Comparison of ENCODE assay signal across 7 cellular contexts in the genomic region with DNA sequence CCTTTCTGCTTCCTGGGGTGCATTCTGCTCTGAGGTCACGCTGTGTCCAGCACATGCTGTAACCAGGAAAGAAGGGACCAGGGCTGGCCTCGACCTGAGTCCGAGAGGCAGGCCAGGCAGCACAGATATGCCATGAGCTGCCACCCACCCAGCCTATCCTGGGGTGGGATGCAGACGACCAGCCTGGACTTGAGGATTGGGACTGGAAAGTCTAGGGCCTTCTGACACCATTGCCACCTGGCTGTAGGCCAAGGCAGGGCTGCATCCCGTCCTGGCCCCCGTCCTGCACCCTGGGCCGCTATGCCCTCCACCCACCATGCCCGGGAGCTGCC.
"Had no signal": no experiment of that assay in that cellular context is flagged by ENCODE, and none has a peak within 500 bp of the region (broad histone marks: within the 10 kb centered on the region; RNA-seq: fewer than 3 reads in every experiment).

No MANE protein-coding gene starts in this region.

- H3K4me2 ChIP-seq: GM23338 had no signal

- H3K4me3 ChIP-seq: GM23338, HAP-1 had no signal

- ATAC-seq: HCT116 had no signal

- DNase-seq: H7, HFFc6, KG1 had no signal

- H2AFZ ChIP-seq: GM23338 had no signal

- FAIRE-seq: HTR-8/SVneo had no signal

- H3K4me1 ChIP-seq: HAP-1 had no signal

- H3K9me3 ChIP-seq: HAP-1 had no signal
